ENCODE assay signal across 8 cellular contexts in the genomic region with DNA sequence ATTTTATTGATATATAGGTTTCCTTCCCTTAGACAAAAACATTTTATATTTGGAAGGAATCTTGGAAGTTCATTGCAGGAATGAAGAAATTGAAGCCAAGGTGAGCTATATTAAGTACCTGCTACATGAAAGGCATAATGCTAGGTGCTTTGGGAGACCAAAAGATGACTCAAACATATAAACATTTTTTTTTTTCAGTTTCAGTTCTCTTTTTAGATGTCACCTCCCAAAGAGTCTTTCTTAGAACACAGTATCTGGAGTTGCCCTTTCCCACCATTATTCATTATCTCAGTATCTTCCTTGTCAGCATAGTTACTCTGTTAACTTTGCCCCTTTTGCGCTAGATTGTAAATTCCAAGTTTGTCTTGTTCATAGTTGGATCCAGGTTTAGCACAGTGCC. TPM values are rescaled to one million over a fixed set of nuclear protein-coding genes. Genes with fewer than 3 reads are reported as not detected.
DNase-seq lines count a peak whose midpoint lies in the region; ATAC-seq and TF ChIP-seq lines count a peak whose summit lies in the region.

No MANE protein-coding gene starts in this region.

- 87 to 90% (median 88%) methylated on average over 1 of the region's 1 CpG for WGBS in ovary, 3 donors

- peaks cover 5% of the 10 kb centered on the region for H3K4me1 ChIP-seq in effector memory CD4-positive, alpha-beta T cell (ENCODE audit: control insufficient read depth, insufficient read depth, low read length, poor library complexity, severe bottlenecking)
- peaks cover 7% of the 10 kb centered on the region for H3K4me1 ChIP-seq in ovary (ENCODE audit: insufficient read depth)
- H3K4me1 ChIP-seq in uterus: peaks cover 0 to 7% of the 10 kb centered on the region in 2 donors

- TF ChIP-seq POLR2A in ovary (IDR thresholded peaks at IDR 0.05): no peak
- TF ChIP-seq POLR2A in uterus (IDR thresholded peaks at IDR 0.05): no peak

- TF ChIP-seq EP300 in ovary (IDR thresholded peaks at IDR 0.05): no peak

- H3K36me3 ChIP-seq in effector memory CD4-positive, alpha-beta T cell (ENCODE audit: control insufficient read depth, insufficient read depth, low read length): no peaks in the 10 kb centered on the region
- H3K36me3 ChIP-seq in ovary: no peaks in the 10 kb centered on the region
- H3K36me3 ChIP-seq in uterus: no peaks in the 10 kb centered on the region

- H3K9me3 ChIP-seq in effector memory CD4-positive, alpha-beta T cell (ENCODE audit: control insufficient read depth, low read length): no peaks in the 10 kb centered on the region
- H3K9me3 ChIP-seq in ovary (no peaks in the 10 kb centered on the region), uterus (no peaks in the 10 kb centered on the region)

- intact Hi-C loops in ovary (cut with DNase I) (no loop called here), uterus (cut with DNase I; ENCODE audit: low total_unique reads) (no loop called here)

- H3K27ac ChIP-seq in effector memory CD4-positive, alpha-beta T cell (ENCODE audit: insufficient read depth, low read length, poor library complexity, severe bottlenecking): no peak overlapping the region
- H3K27ac ChIP-seq in ovary (no peak overlapping the region), uterus (no peak overlapping the region)

- ATAC-seq in GM21717 (IDR thresholded peaks at IDR 0.05; ENCODE audit: unreplicated experiment): no peak

- H3K4me3 ChIP-seq in GM12875 (ENCODE audit: low read depth, low read length) (peak overlapping the region; percentile 85), ovary (peak overlapping the region; percentile 69), uterus (peak overlapping the region in 1 of 2 donors; percentile 90)
- peak overlapping the region; percentile 74 for H3K4me3 ChIP-seq in effector memory CD4-positive, alpha-beta T cell (ENCODE audit: insufficient read depth, low read depth, low read length, poor library complexity, severe bottlenecking)

- TF ChIP-seq CTCF in GM12875 (IDR thresholded peaks at IDR 0.05; ENCODE audit: borderline replicate concordance, insufficient read depth, low read depth, low read length) (no peak), ovary (IDR thresholded peaks at IDR 0.05) (no peak), uterus (IDR thresholded peaks at IDR 0.05) (no peak)

- no peaks in the 10 kb centered on the region for H3K27me3 ChIP-seq in effector memory CD4-positive, alpha-beta T cell (replicated peaks; ENCODE audit: control insufficient read depth, insufficient read depth, low read length, poor library complexity, severe bottlenecking)
- H3K27me3 ChIP-seq in ovary: no peaks in the 10 kb centered on the region
- no peaks in the 10 kb centered on the region for H3K27me3 ChIP-seq in uterus

- peak; percentile 28 to 76 for DNase-seq in NOMO-1 (lab: John Stamatoyannopoulos, UW; ENCODE audit: unreplicated experiment in 2 of 2)
- DNase-seq in effector memory CD4-positive, alpha-beta T cell: no peak
- no peak for DNase-seq in ovary
- no peak for DNase-seq in GM19240 (ENCODE audit: insufficient read length, low spot score)
- DNase-seq in ecto neural progenitor cell (ENCODE audit: low spot score): no peak
- DNase-seq in uterus: no peak

RNA-seq across cellular contexts. Expression of gene LIN52, which starts 1.1 kb away (rescaled TPM):
- total RNA-seq in ovary (10 to 100 TPM in 3 of 7 donors, 1 to 10 TPM in 4; 8.6 to 12.5 (median 10.0) TPM), uterus (10 to 100 TPM in 3 of 4 donors, 1 to 10 TPM in 1; 4.4 to 12.7 (median 11.7) TPM)
- 10 to 100 TPM in 1 of 2 donors, 1 to 10 TPM in 1; 8.7 to 11.8 TPM for polyA plus RNA-seq in ovary

RNA-seq across cellular contexts. Expression of gene ALDH6A1, which starts 1.6 kb away (rescaled TPM):
- total RNA-seq in ovary: 10 to 100 TPM; 29.8 to 78.1 (median 50.3) TPM
- 10 to 100 TPM; 28.6 to 52.6 TPM for polyA plus RNA-seq in ovary
- 10 to 100 TPM in 3 of 4 donors, 1 to 10 TPM in 1; 10.0 to 85.0 (median 49.5) TPM for total RNA-seq in uterus

Comparison
In these comparisons a context has a peak if more than half of its experiments do, and no peak if none do; other contexts are left out.
1. DNase-seq: peak in NOMO-1 (2 of 2); none in effector memory CD4-positive, alpha-beta T cell (0 of 3), ovary (0 of 5), GM19240 (single experiment), ecto neural progenitor cell (single experiment) and uterus (0 of 2).